In genomic region chr5:95738069-95738468, GRCh38 we compare ENCODE assay signal across 1 cellular context.
TF ChIP-seq lines count a peak whose summit lies in the region.

No MANE protein-coding gene starts in this region.

TF ChIP-seq in K562, 482 proteins besides CTCF, POLR2A, EP300 and RAD21 (continued from another document):
- TF ChIP-seq KAT2B (IDR thresholded peaks at IDR 0.05; ENCODE audit: low read depth, low read length), result no peak
- no peak for TF ChIP-seq SIRT6 (IDR thresholded peaks at IDR 0.05; ENCODE audit: low read depth, low read length)
- TF ChIP-seq ZFX (CRISPR knock-in tag; IDR thresholded peaks at IDR 0.05), result no peak
- TF ChIP-seq RBFOX2 (IDR thresholded peaks at IDR 0.05; ENCODE audit: low read depth, low read length), result 0 out of 2 replicates have a peak, but pooled peaks have one; percentile 24
- 0 out of 2 replicates have a peak, but pooled peaks have one; percentile 27 for TF ChIP-seq POLR2AphosphoS5 (IDR thresholded peaks at IDR 0.05; ENCODE audit: control insufficient read depth, insufficient read depth, low read depth, low read length)
- no peak for TF ChIP-seq CBX3 (IDR thresholded peaks at IDR 0.05; ENCODE audit: borderline replicate concordance in 1 of 2, low read length in 2 of 2)
- no peak for TF ChIP-seq NFIX (CRISPR knock-in tag; IDR thresholded peaks at IDR 0.05; ENCODE audit: low read depth)
- TF ChIP-seq ZNF239 (CRISPR knock-in tag; IDR thresholded peaks at IDR 0.05), result no peak
- no peak for TF ChIP-seq POU5F1 (IDR thresholded peaks at IDR 0.05; ENCODE audit: borderline replicate concordance, low read depth, low read length, partially characterized antibody)
- no peak for TF ChIP-seq HES1 (IDR thresholded peaks at IDR 0.05; ENCODE audit: low read depth)
- no peak for TF ChIP-seq MYC (IDR thresholded peaks at IDR 0.05; ENCODE audit: low read depth, low read length)
- no peak for TF ChIP-seq MYC (CRISPR knock-in tag; IDR thresholded peaks at IDR 0.05; ENCODE audit: borderline replicate concordance, low read depth)
- no peak for TF ChIP-seq THAP7 (CRISPR knock-in tag; IDR thresholded peaks at IDR 0.05)
- TF ChIP-seq ETV6 (IDR thresholded peaks at IDR 0.05; ENCODE audit: borderline replicate concordance in 1 of 2, low read depth in 2 of 2, low read length in 1 of 2), result peak in 1 of 2 experiments; percentile 72; a peak in 1 of 4 replicates
- TF ChIP-seq ETV6 (CRISPR knock-in tag; IDR thresholded peaks at IDR 0.05; ENCODE audit: borderline replicate concordance), result no peak
- no peak for TF ChIP-seq ZNF407 (IDR thresholded peaks at IDR 0.05; ENCODE audit: low read depth)
- TF ChIP-seq TFAP4 (CRISPR knock-in tag; IDR thresholded peaks at IDR 0.05; ENCODE audit: borderline replicate concordance), result no peak
- TF ChIP-seq U2AF1 (optimal IDR thresholded peaks at IDR 0.05; ENCODE audit: low read depth, low read length), result no peak
- no peak for TF ChIP-seq DDX20 (tag; IDR thresholded peaks at IDR 0.05; ENCODE audit: low read depth)
- no peak for TF ChIP-seq GTF2A2 (tag; IDR thresholded peaks at IDR 0.05)
- TF ChIP-seq CREB1 (IDR thresholded peaks at IDR 0.05), result no peak
- no peak for TF ChIP-seq CREB1 (CRISPR knock-in tag; IDR thresholded peaks at IDR 0.05)
- no peak for TF ChIP-seq HDAC1 (IDR thresholded peaks at IDR 0.05)
- no peak for TF ChIP-seq POLR2H (tag; IDR thresholded peaks at IDR 0.05; ENCODE audit: low read depth)
- 0 out of 2 replicates have a peak, but pooled peaks have one; percentile 33 for TF ChIP-seq POLR2G (IDR thresholded peaks at IDR 0.05; ENCODE audit: low read depth, low read length)
- TF ChIP-seq TARDBP (IDR thresholded peaks at IDR 0.05), result no peak
- no peak for TF ChIP-seq PCBP1 (IDR thresholded peaks at IDR 0.05; ENCODE audit: low read depth, low read length, poor library complexity, severe bottlenecking)
- no peak for TF ChIP-seq ZNF707 (CRISPR knock-in tag; conservative IDR thresholded peaks at IDR 0.05)
TF ChIP-seq in K562: peak in this region for 5.
